ENCODE assay signal across 31 cellular contexts in the genomic region with DNA sequence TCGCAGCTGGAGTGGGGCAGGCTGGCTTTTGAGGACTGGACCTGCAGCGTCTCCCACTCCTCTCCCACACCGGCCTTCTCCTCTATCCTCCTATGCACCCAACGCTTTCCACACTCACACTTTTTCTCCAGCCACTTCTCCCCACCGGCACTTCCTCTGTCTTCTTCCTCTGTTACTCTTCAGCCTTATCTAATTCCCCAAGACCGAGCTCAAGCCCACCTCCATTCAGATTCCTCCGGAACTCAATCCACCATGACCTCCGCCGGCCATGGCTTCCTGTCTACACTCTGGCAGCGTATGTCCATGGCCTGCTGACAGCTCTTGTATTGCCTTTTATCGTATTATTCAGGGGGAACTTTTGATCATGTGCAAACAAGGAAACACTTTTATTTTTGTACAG. TPM values are rescaled to one million over a fixed set of nuclear protein-coding genes. Genes with fewer than 3 reads are reported as not detected.
"Had no signal": no experiment of that assay in that cellular context is flagged by ENCODE, and none has a peak within 500 bp of the region (broad histone marks: within the 10 kb centered on the region; RNA-seq: fewer than 3 reads in every experiment).

No MANE protein-coding gene starts in this region.

- H3K36me3 ChIP-seq: esophagus muscularis mucosa, gastroesophageal sphincter, heart left ventricle, left lung, ovary, thoracic aorta, tibial nerve, upper lobe of right lung, uterus had no signal

- H3K4me1 ChIP-seq: esophagus muscularis mucosa, left lung, psoas muscle, tibial nerve, upper lobe of right lung, uterus had no signal

- H2AFZ ChIP-seq: hepatocyte had no signal

- H3K9me3 ChIP-seq: ovary, thoracic aorta, upper lobe of right lung, uterus had no signal

- DNase-seq: effector memory CD4-positive, alpha-beta T cell; foreskin keratinocyte; heart left ventricle; kidney; left lung; mesenchymal stem cell; midbrain; naive thymus-derived CD4-positive, alpha-beta T cell; occipital lobe; ovary; posterior cingulate gyrus; psoas muscle; right cardiac atrium; stimulated activated CD4-positive, alpha-beta T cell treated with anti-CD3 and anti-CD28 coated beads, Interleukin-15, amount 100 ng/mL, for 24 hours; stimulated activated CD4-positive, alpha-beta T cell treated with anti-CD3 and anti-CD28 coated beads, Interleukin-2, amount 100 ng/mL, for 48 hours; stimulated activated naive B cell treated with anti-CD40 and anti-IgM and Interleukin-4, amounts not matched to agents 10 μg/mL and 1 μg/mL and 100 μg/mL, for 72 hours; upper lobe of right lung; uterus had no signal

- ATAC-seq: foreskin keratinocyte; gastroesophageal sphincter; heart left ventricle; left lung; naive thymus-derived CD4-positive, alpha-beta T cell; psoas muscle; stimulated activated naive B cell treated with anti-CD40 and anti-IgM and Interleukin-4, amounts not matched to agents 10 μg/mL and 1 μg/mL and 100 μg/mL, for 72 hours had no signal

- H3K4me2 ChIP-seq: hepatocyte had no signal

- H3K27me3 ChIP-seq: ovary had no signal

- H3K27ac ChIP-seq: esophagus muscularis mucosa, foreskin keratinocyte, gastroesophageal sphincter, heart left ventricle, hepatocyte, left lung, ovary, psoas muscle, skin epidermis, thoracic aorta, tibial nerve, upper lobe of right lung, uterus had no signal

- H3K4me3 ChIP-seq: esophagus muscularis mucosa, gastroesophageal sphincter, heart left ventricle, hepatocyte, left lung, ovary, psoas muscle, skin epidermis, thoracic aorta, tibial nerve, upper lobe of right lung, uterus had no signal

RNA-seq across cellular contexts. Expression of a gene that starts 0.5 kb away (rescaled TPM):
- total RNA-seq: endothelial cell of umbilical vein; epithelial cell of proximal tubule; esophagus muscularis mucosa; fibroblast of lung; foreskin keratinocyte; heart left ventricle; hepatocyte; kidney; left lung; lower leg skin; lung microvascular endothelial cell; mucosa of gallbladder; naive thymus-derived CD4-positive, alpha-beta T cell; occipital lobe; ovary; psoas muscle; renal cortical epithelial cell; right cardiac atrium; thoracic aorta; tibial nerve; upper lobe of right lung; uterus had no signal
- polyA plus RNA-seq: endothelial cell of umbilical vein; fibroblast of lung; foreskin keratinocyte; heart left ventricle; hepatocyte; naive thymus-derived CD4-positive, alpha-beta T cell; ovary; psoas muscle; right cardiac atrium had no signal

RNA-seq across cellular contexts. Expression of a gene that starts 15.9 kb away (rescaled TPM):
- total RNA-seq: endothelial cell of umbilical vein; epithelial cell of proximal tubule; esophagus muscularis mucosa; fibroblast of lung; foreskin keratinocyte; heart left ventricle; hepatocyte; kidney; left lung; lower leg skin; lung microvascular endothelial cell; mucosa of gallbladder; naive thymus-derived CD4-positive, alpha-beta T cell; occipital lobe; psoas muscle; renal cortical epithelial cell; right cardiac atrium; thoracic aorta; tibial nerve; upper lobe of right lung; uterus had no signal
- polyA plus RNA-seq: endothelial cell of umbilical vein; fibroblast of lung; foreskin keratinocyte; heart left ventricle; hepatocyte; naive thymus-derived CD4-positive, alpha-beta T cell; ovary; psoas muscle; right cardiac atrium had no signal
